ENCODE assay signal across 20 cellular contexts in the genomic region with DNA sequence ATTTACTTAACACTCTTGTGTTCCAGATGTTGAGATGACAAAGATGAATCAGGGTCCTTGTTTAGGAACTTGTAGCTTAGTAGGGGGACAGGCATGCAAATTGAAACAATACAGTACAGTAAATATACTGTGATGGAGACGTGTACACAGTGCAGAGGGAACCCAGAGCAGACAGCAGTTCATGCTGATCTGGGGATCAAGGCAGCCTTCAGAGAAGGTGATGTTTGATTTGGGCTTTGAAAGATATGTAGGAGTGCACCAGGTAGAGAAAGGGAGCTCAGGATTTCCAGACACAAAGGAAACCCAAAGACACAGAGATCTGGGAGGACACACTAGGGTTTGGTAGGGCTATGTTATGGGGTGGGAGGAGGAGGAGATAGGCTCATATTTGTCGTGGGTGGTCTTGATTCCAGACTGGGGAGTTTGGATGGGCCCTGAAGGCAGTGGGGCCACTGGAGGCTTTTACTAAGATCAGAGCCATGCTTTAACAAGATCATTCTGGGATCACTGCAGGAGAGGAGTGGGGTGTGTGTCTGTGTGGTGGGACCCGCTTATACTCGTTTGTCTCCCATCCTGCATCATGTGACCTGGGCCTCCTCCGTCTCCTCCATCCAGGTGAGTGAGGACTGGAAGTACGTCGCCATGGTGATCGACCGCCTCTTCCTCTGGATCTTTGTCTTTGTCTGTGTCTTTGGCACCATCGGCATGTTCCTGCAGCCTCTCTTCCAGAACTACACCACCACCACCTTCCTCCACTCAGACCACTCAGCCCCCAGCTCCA. TPM values are rescaled to one million over a fixed set of nuclear protein-coding genes. Genes with fewer than 3 reads are reported as not detected.
DNase-seq lines count a peak whose midpoint lies in the region; ATAC-seq and TF ChIP-seq lines count a peak whose summit lies in the region.
"Had no signal": no experiment of that assay in that cellular context is flagged by ENCODE, and none has a peak within 500 bp of the region (broad histone marks: within the 10 kb centered on the region; RNA-seq: fewer than 3 reads in every experiment).

No MANE protein-coding gene starts in this region.

- no peak for DNase-seq in stimulated activated naive CD8-positive, alpha-beta T cell treated with anti-CD3 and anti-CD28 coated beads, Interleukin-15, amount 100 ng/mL, for 72 hours
- no peak for DNase-seq in stimulated activated naive CD8-positive, alpha-beta T cell treated with anti-CD3 and anti-CD28 coated beads, Interleukin-15, Interleukin-2, amounts not matched to agents 100 U/mL and 50 U/mL, for 24 hours
- no peak for DNase-seq in PC-9
- no peak for DNase-seq in HuH-7.5 (ENCODE audit: low spot score)
- no peak for DNase-seq in activated naive CD4-positive, alpha-beta T cell treated with Interleukin-2 at 50 U/mL for 16 hours
- no peak for DNase-seq in ovary
- DNase-seq: activated effector memory CD4-positive, alpha-beta T cell treated with anti-CD3 and anti-CD28 coated beads, Interleukin-2, amount 50 U/mL, for 16 hours; CD8-positive, alpha-beta memory T cell; cerebellar nuclear complex; effector memory CD8-positive, alpha-beta T cell; NCI-H524 treated with DMSO at 0.1 percent for 48 hours; right lobe of liver; SIG-M5; stimulated activated CD4-positive, alpha-beta T cell treated with anti-CD3 and anti-CD28 coated beads, Interleukin-15, amount 100 ng/mL, for 24 hours had no signal

- no peaks in the 10 kb centered on the region for H3F3A ChIP-seq in PC-9 (ENCODE audit: insufficient read depth, low read depth)

- no peak for TF ChIP-seq EP300 in ovary (IDR thresholded peaks at IDR 0.05)

- H3K27ac ChIP-seq in PC-9 = no peak overlapping the region
- peak overlapping the region; percentile 3 for H3K27ac ChIP-seq in cingulate gyrus (ENCODE audit: low read depth, low read length)
- no peak overlapping the region for H3K27ac ChIP-seq in ovary
- H3K27ac ChIP-seq: right lobe of liver, thoracic aorta had no signal

- no peaks in the 10 kb centered on the region for H3K9me3 ChIP-seq in PC-9 (ENCODE audit: insufficient read depth, low read depth)
- no peaks in the 10 kb centered on the region for H3K9me3 ChIP-seq in ovary
- H3K9me3 ChIP-seq: right lobe of liver, thoracic aorta had no signal

- H3K9me2 ChIP-seq in PC-9 (ENCODE audit: insufficient read depth) = no peaks in the 10 kb centered on the region

- no peak for TF ChIP-seq POLR2A in ovary (IDR thresholded peaks at IDR 0.05)

- 72 to 79% (median 78%) methylated on average over 10 of the region's 10 CpGs for whole genome bisulfite sequencing in ovary, 3 donors

- peak overlapping the region in 1 of 2 donors; percentile 21 for H3K27ac Mint-ChIP-seq in stimulated activated naive CD8-positive, alpha-beta T cell treated with anti-CD3 and anti-CD28 coated beads, Interleukin-15, amount 100 ng/mL, for 72 hours
- H3K27ac Mint-ChIP-seq: effector memory CD8-positive, alpha-beta T cell had no signal

- no peaks in the 10 kb centered on the region for H3K4me1 ChIP-seq in PC-9 (replicated peaks; ENCODE audit: insufficient read depth)
- peaks cover 10% of the 10 kb centered on the region for H3K4me1 ChIP-seq in ovary (ENCODE audit: insufficient read depth)
- H3K4me1 ChIP-seq: right lobe of liver had no signal

- H3K4me3 Mint-ChIP-seq in stimulated activated naive CD8-positive, alpha-beta T cell treated with anti-CD3 and anti-CD28 coated beads, Interleukin-15, amount 100 ng/mL, for 72 hours = no peak overlapping the region
- H3K4me3 Mint-ChIP-seq: CD8-positive, alpha-beta memory T cell; effector memory CD8-positive, alpha-beta T cell had no signal

- TF ChIP-seq CTCF in PC-9 (conservative IDR thresholded peaks at IDR 0.05) (no peak), ovary (IDR thresholded peaks at IDR 0.05) (no peak)

- H3K27me3 ChIP-seq in PC-9 (ENCODE audit: insufficient read depth, low read depth) (peaks cover 36% of the 10 kb centered on the region), ovary (no peaks in the 10 kb centered on the region)
- H3K27me3 ChIP-seq: right lobe of liver had no signal

- H2AFZ ChIP-seq in PC-9 = no peak overlapping the region

- H3K36me3 ChIP-seq in PC-9 (ENCODE audit: low read depth) = no peaks in the 10 kb centered on the region
- H3K36me3 ChIP-seq in ovary = no peaks in the 10 kb centered on the region

- H4K20me1 ChIP-seq in PC-9 (ENCODE audit: insufficient read depth) = no peaks in the 10 kb centered on the region

- ATAC-seq in stimulated activated naive CD8-positive, alpha-beta T cell treated with anti-CD3 and anti-CD28 coated beads, Interleukin-15, amount 100 ng/mL, for 72 hours = peak; percentile 8
- ATAC-seq in stimulated activated naive CD8-positive, alpha-beta T cell treated with anti-CD3 and anti-CD28 coated beads, Interleukin-15, Interleukin-2, amounts not matched to agents 100 U/mL and 50 U/mL, for 24 hours = no peak
- ATAC-seq in GM21360 (IDR thresholded peaks at IDR 0.05; ENCODE audit: unreplicated experiment) = no peak
- ATAC-seq: effector memory CD8-positive, alpha-beta T cell had no signal

- H3K4me2 ChIP-seq in PC-9 = no peak overlapping the region

- TSS peak; percentile 33 for BruUV-seq in PC-9 (replicated peaks; lab: Mats Ljungman, UMichigan)

- no peaks in the 10 kb centered on the region for H3K79me2 ChIP-seq in PC-9 (ENCODE audit: low read depth)

- POLR2A ChIA-PET in PC-9 (lab: Charles Lee; ENCODE audit: unreplicated experiment) = interaction anchor here (0.6 kb wide), 1 partner anchor 106 kb away, joined by 4 read pairs; no protein-coding TSS in a partner anchor

- CTCF ChIA-PET in PC-9 (lab: Charles Lee) = no interaction called here

- H3K9me3 Mint-ChIP-seq in stimulated activated naive CD8-positive, alpha-beta T cell treated with anti-CD3 and anti-CD28 coated beads, Interleukin-15, amount 100 ng/mL, for 72 hours = no peaks in the 10 kb centered on the region
- H3K9me3 Mint-ChIP-seq: effector memory CD8-positive, alpha-beta T cell had no signal

- no peaks in the 10 kb centered on the region for H3K4me1 Mint-ChIP-seq in stimulated activated naive CD8-positive, alpha-beta T cell treated with anti-CD3 and anti-CD28 coated beads, Interleukin-15, amount 100 ng/mL, for 72 hours

- no peak overlapping the region for H3K4me3 ChIP-seq in PC-9
- H3K4me3 ChIP-seq in ovary = no peak overlapping the region
- H3K4me3 ChIP-seq: right lobe of liver, thoracic aorta had no signal

- no peaks in the 10 kb centered on the region for H3K27me3 Mint-ChIP-seq in stimulated activated naive CD8-positive, alpha-beta T cell treated with anti-CD3 and anti-CD28 coated beads, Interleukin-15, amount 100 ng/mL, for 72 hours

- intact Hi-C loops in PC-9 (cut with micrococcal nuclease; ENCODE audit: unreplicated experiment) = no loop called here
- intact Hi-C loops in ovary (cut with DNase I) = no loop called here

RNA-seq across cellular contexts. Expression of a gene that starts 7.8 kb away (rescaled TPM):
- total RNA-seq in PC-9 (2021) (not detected in 2 replicates), ovary (under 1 TPM in 4 of 7 donors, not detected in 3; 0.08 to 0.25 (median 0.23) TPM)
- under 1 TPM; 0.04 to 0.08 TPM for polyA plus RNA-seq in ovary
- total RNA-seq: aorta; CD8-positive, alpha-beta memory T cell; fibroblast of lung; PC-3; thoracic aorta had no signal

RNA-seq across cellular contexts. Expression of a gene that starts 16.9 kb away (rescaled TPM):
- total RNA-seq in PC-9 (2021) = 52.8 and 63.3 TPM in 2 replicates
- total RNA-seq in ovary = 10 to 100 TPM; 14.3 to 72.4 (median 58.5) TPM
- 100 to 1,000 TPM in 1 of 2 donors, 10 to 100 TPM in 1; 31.4 to 119 TPM for polyA plus RNA-seq in ovary

RNA-seq across cellular contexts. Expression of a gene that starts 32.6 kb away (rescaled TPM):
- total RNA-seq in PC-9 (2021) (99.6 and 120 TPM in 2 replicates), ovary (100 to 1,000 TPM in 5 of 7 donors, 10 to 100 TPM in 2; 57.2 to 175 (median 134) TPM)
- polyA plus RNA-seq in ovary = 100 to 1,000 TPM in 1 of 2 donors, 10 to 100 TPM in 1; 45.0 to 184 TPM
